Comparison of ENCODE assay signal across 31 cellular contexts in the genomic region with DNA sequence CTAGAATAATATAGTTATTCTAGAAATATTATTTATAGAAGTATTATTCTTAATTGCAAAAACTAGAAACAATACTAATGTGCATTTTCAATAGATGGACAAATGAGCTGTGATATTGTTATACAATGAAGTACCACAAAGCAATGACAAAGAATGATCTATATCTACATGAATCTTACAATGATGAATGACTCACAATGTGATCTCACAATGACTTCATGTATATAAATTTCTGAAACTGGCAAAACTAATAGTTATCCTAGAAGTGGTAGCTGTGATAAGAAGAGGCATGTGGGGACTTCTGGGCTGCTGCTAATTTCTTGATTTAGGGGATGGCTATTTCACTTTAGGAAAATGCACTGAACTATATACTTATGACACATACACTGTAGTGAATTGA.
DNase-seq lines count a peak whose midpoint lies in the region; ATAC-seq, FAIRE-seq and TF ChIP-seq lines count a peak whose summit lies in the region.
"Had no signal": no experiment of that assay in that cellular context is flagged by ENCODE, and none has a peak within 500 bp of the region (broad histone marks: within the 10 kb centered on the region; RNA-seq: fewer than 3 reads in every experiment).

No MANE protein-coding gene starts in this region.

- DNase-seq in mammary epithelial cell, result peak; percentile 47
- DNase-seq in MCF 10A (ENCODE audit: unreplicated experiment), result no peak
- peak; percentile 50 for DNase-seq in HT1080 (ENCODE audit: low read depth)
- DNase-seq in GM12878 (ENCODE audit: low read depth, low spot score), result no peak
- no peak for DNase-seq in pancreas
- no peak for DNase-seq in MG63
- no peak for DNase-seq in head of caudate nucleus
- no peak for DNase-seq in retina
- DNase-seq: activated CD4-positive, alpha-beta T cell treated with anti-CD3 and anti-CD28 coated beads for 1 hour; activated CD8-positive, alpha-beta T cell treated with anti-CD3 and anti-CD28 coated beads for 36 hours; activated effector memory CD4-positive, alpha-beta T cell treated with anti-CD3 and anti-CD28 coated beads, Interleukin-2, amount 50 U/mL, for 16 hours; activated naive CD8-positive, alpha-beta T cell treated with anti-CD3 and anti-CD28 coated beads, Interleukin-2, amount 50 U/mL, for 24 hours; activated T-cell treated with anti-CD3 and anti-CD28 coated beads for 4 hours; CD4-positive, alpha-beta memory T cell; effector CD4-positive, alpha-beta T cell; Karpas-422; natural killer cell; NCI-H1092; NCI-H2029; NCI-H345; OCI-M1; small intestine; stimulated activated CD4-positive, alpha-beta T cell treated with anti-CD3 and anti-CD28 coated beads, Interleukin-2, amount 100 ng/mL, for 24 hours; T-cell; upper lobe of right lung had no signal

- intact Hi-C loops in mammary epithelial cell (cut with micrococcal nuclease) (no loop called here), MCF 10A (cut with micrococcal nuclease) (no loop called here), GM12878 (cut with micrococcal nuclease; ENCODE audit: unreplicated experiment) (no loop called here), pancreas (cut with DNase I) (no loop called here), head of caudate nucleus (cut with DNase I) (no loop called here)

- no peak for TF ChIP-seq POLR2A in GM12878 (IDR thresholded peaks at IDR 0.05; ENCODE audit: low read depth, low read length)

- ATAC-seq in GM12878 (peak; percentile 61), pancreas (no peak)
- ATAC-seq: activated CD8-positive, alpha-beta T cell treated with anti-CD3 and anti-CD28 coated beads for 36 hours; activated naive CD8-positive, alpha-beta T cell treated with anti-CD3 and anti-CD28 coated beads, Interleukin-2, amount 50 U/mL, for 24 hours; natural killer cell; stimulated activated effector memory CD8-positive, alpha-beta T cell treated with anti-CD3 and anti-CD28 coated beads, Interleukin-12 subunit alpha, Interleukin-12 subunit beta, amount 100 ng/mL, for 72 hours; T-cell; upper lobe of right lung had no signal

- H3K36me3 ChIP-seq in mammary epithelial cell (ENCODE audit: insufficient read depth, low read length) (no peaks in the 10 kb centered on the region), GM12878 (ENCODE audit: control insufficient read depth in 2 of 2, insufficient read depth in 2 of 2, low read length in 1 of 2) (no peaks in the 10 kb centered on the region), pancreas (no peaks in the 10 kb centered on the region), MG63 (no peaks in the 10 kb centered on the region)
- H3K36me3 ChIP-seq: HAP-1, upper lobe of right lung had no signal

- peaks cover 11% of the 10 kb centered on the region for H3K9me3 Mint-ChIP-seq in MCF 10A (ENCODE audit: unreplicated experiment)
- H3K9me3 Mint-ChIP-seq: activated CD8-positive, alpha-beta T cell treated with anti-CD3 and anti-CD28 coated beads for 36 hours; natural killer cell had no signal

- no TSS peak for BruUV-seq in mammary epithelial cell (replicated peaks; lab: Mats Ljungman, UMichigan)
- no TSS peak for BruUV-seq in MCF 10A (replicated peaks; lab: Mats Ljungman, UMichigan)
- BruUV-seq in GM12878 (replicated peaks; lab: Mats Ljungman, UMichigan), result no TSS peak

- H3K27me3 ChIP-seq in mammary epithelial cell (ENCODE audit: insufficient read depth, low read length) (no peaks in the 10 kb centered on the region), GM12878 (replicated peaks in 1 of 2; ENCODE audit: control insufficient read depth in 2 of 2, insufficient read depth in 2 of 2, low read length in 1 of 2) (no peaks in the 10 kb centered on the region), pancreas (no peaks in the 10 kb centered on the region), MG63 (no peaks in the 10 kb centered on the region)
- H3K27me3 ChIP-seq: upper lobe of right lung had no signal

- no peaks in the 10 kb centered on the region for H3K27me3 Mint-ChIP-seq in MCF 10A (ENCODE audit: insufficient read depth, unreplicated experiment)
- H3K27me3 Mint-ChIP-seq: activated CD8-positive, alpha-beta T cell treated with anti-CD3 and anti-CD28 coated beads for 36 hours; activated naive CD8-positive, alpha-beta T cell treated with anti-CD3 and anti-CD28 coated beads, Interleukin-2, amount 50 U/mL, for 24 hours; CD4-positive, alpha-beta memory T cell; T-cell had no signal

- no peak for TF ChIP-seq RAD21 in GM12878 (IDR thresholded peaks at IDR 0.05; ENCODE audit: insufficient read depth, low read depth, low read length)

- H3K4me1 ChIP-seq in mammary epithelial cell (ENCODE audit: insufficient read depth, low read length), result no peaks in the 10 kb centered on the region
- H3K4me1 ChIP-seq in GM12878 (ENCODE audit: control insufficient read depth, insufficient read depth, low read length), result no peaks in the 10 kb centered on the region
- H3K4me1 ChIP-seq in pancreas, result no peaks in the 10 kb centered on the region
- H3K4me1 ChIP-seq: HAP-1, upper lobe of right lung had no signal

- H4K20me1 ChIP-seq in mammary epithelial cell (ENCODE audit: insufficient read depth, low read length) (no peaks in the 10 kb centered on the region), GM12878 (ENCODE audit: control insufficient read depth, insufficient read depth) (no peaks in the 10 kb centered on the region)

- no peaks in the 10 kb centered on the region for H3K9me3 ChIP-seq in mammary epithelial cell (replicated peaks; ENCODE audit: insufficient read depth, low read length)
- no peaks in the 10 kb centered on the region for H3K9me3 ChIP-seq in GM12878 (replicated peaks; ENCODE audit: control insufficient read depth, insufficient read depth, low read length)
- H3K9me3 ChIP-seq in pancreas, result no peaks in the 10 kb centered on the region
- no peaks in the 10 kb centered on the region for H3K9me3 ChIP-seq in MG63
- H3K9me3 ChIP-seq: HAP-1, upper lobe of right lung had no signal

- H3K27ac Mint-ChIP-seq in MCF 10A (ENCODE audit: low read depth, unreplicated experiment), result no peak overlapping the region
- H3K27ac Mint-ChIP-seq: activated CD8-positive, alpha-beta T cell treated with anti-CD3 and anti-CD28 coated beads for 36 hours; activated naive CD8-positive, alpha-beta T cell treated with anti-CD3 and anti-CD28 coated beads, Interleukin-2, amount 50 U/mL, for 24 hours; CD4-positive, alpha-beta memory T cell; natural killer cell; stimulated activated effector memory CD8-positive, alpha-beta T cell treated with anti-CD3 and anti-CD28 coated beads, Interleukin-12 subunit alpha, Interleukin-12 subunit beta, amount 100 ng/mL, for 72 hours; T-cell had no signal

- H3K9ac ChIP-seq in mammary epithelial cell (ENCODE audit: insufficient read depth, low read length), result no peak overlapping the region
- H3K9ac ChIP-seq in GM12878 (ENCODE audit: control insufficient read depth, insufficient read depth, low read length), result no peak overlapping the region

- H3K4me2 ChIP-seq in mammary epithelial cell (ENCODE audit: insufficient read depth, low read depth, low read length) (no peak overlapping the region), GM12878 (ENCODE audit: control insufficient read depth, insufficient read depth) (no peak overlapping the region)

- no peaks in the 10 kb centered on the region for H3K4me1 Mint-ChIP-seq in MCF 10A (ENCODE audit: insufficient read depth, unreplicated experiment)
- H3K4me1 Mint-ChIP-seq: activated naive CD8-positive, alpha-beta T cell treated with anti-CD3 and anti-CD28 coated beads, Interleukin-2, amount 50 U/mL, for 24 hours; CD4-positive, alpha-beta memory T cell; natural killer cell; stimulated activated effector memory CD8-positive, alpha-beta T cell treated with anti-CD3 and anti-CD28 coated beads, Interleukin-12 subunit alpha, Interleukin-12 subunit beta, amount 100 ng/mL, for 72 hours; T-cell had no signal

- no peaks in the 10 kb centered on the region for H3K79me2 ChIP-seq in mammary epithelial cell (ENCODE audit: insufficient read depth, low read length)
- no peaks in the 10 kb centered on the region for H3K79me2 ChIP-seq in GM12878 (ENCODE audit: control insufficient read depth, insufficient read depth, low read length)

- RAD21 ChIA-PET in GM12878 (lab: Charles Lee; ENCODE audit: unreplicated experiment), result interaction anchor here (1.0 kb wide), 1 partner anchor 30 kb away, joined by 3 read pairs; no protein-coding TSS in a partner anchor

- H2AFZ ChIP-seq in mammary epithelial cell (ENCODE audit: low read depth, low read length) (no peak overlapping the region), GM12878 (ENCODE audit: control insufficient read depth, low read depth, low read length) (no peak overlapping the region)

- no peak overlapping the region for H3K4me3 ChIP-seq in mammary epithelial cell (replicated peaks in 1 of 3; ENCODE audit: insufficient read depth in 1 of 3, low read depth in 2 of 3, low read length in 3 of 3)
- H3K4me3 ChIP-seq in GM12878, result no peak overlapping the region
- no peak overlapping the region for H3K4me3 ChIP-seq in pancreas
- H3K4me3 ChIP-seq in MG63, result no peak overlapping the region
- H3K4me3 ChIP-seq: HAP-1, upper lobe of right lung had no signal

- H3K27ac ChIP-seq in mammary epithelial cell (ENCODE audit: insufficient read depth, low read depth, low read length), result no peak overlapping the region
- H3K27ac ChIP-seq in GM12878 (ENCODE audit: control insufficient read depth, insufficient read depth), result no peak overlapping the region
- H3K27ac ChIP-seq in pancreas, result no peak overlapping the region
- H3K27ac ChIP-seq: 22Rv1, upper lobe of right lung had no signal

- CTCF ChIA-PET in mammary epithelial cell (lab: Charles Lee; ENCODE audit: low non-redundant PET), result no interaction called here
- CTCF ChIA-PET in MCF 10A (lab: Yijun Ruan, JAX), result no interaction called here
- CTCF ChIA-PET in GM12878 (lab: Yijun Ruan, JAX), result interaction anchor here (0.6 to 1.8 kb wide), 4 partner anchors 12 to 484 kb away, joined by 3 to 4 read pairs (median 3); no protein-coding TSS in a partner anchor

- SMC1A ChIA-PET in GM12878 (lab: Charles Lee; ENCODE audit: uncharacterized antibody, unreplicated experiment), result interaction anchor here (1.0 to 1.3 kb wide), 2 partner anchors 165 to 418 kb away, joined by 3 read pairs; no protein-coding TSS in a partner anchor

- FAIRE-seq in GM12878 (lab: Jason Lieb, UNC) (no peak), pancreas (lab: Jason Lieb, UNC) (peak; percentile 67)
- FAIRE-seq: G401.6, HTR-8/SVneo, TTC549 had no signal

- in situ Hi-C loops in mammary epithelial cell (cut with MboI; ENCODE audit: low sequenced_read_pairs in 2 of 2), result no loop called here
- in situ Hi-C loops in GM12878 (cut with MboI), result no loop called here

- TF ChIP-seq CTCF in mammary epithelial cell (conservative IDR thresholded peaks at IDR 0.05 in 1 of 2, IDR thresholded peaks at IDR 0.05 in 1 of 2; ENCODE audit: extremely low read depth in 1 of 2, insufficient read depth in 1 of 2, low read depth in 1 of 2, low read length in 2 of 2) (no peak), MCF 10A (IDR thresholded peaks at IDR 0.05; ENCODE audit: unreplicated experiment) (no peak), GM12878 (IDR thresholded peaks at IDR 0.05 in 2 of 3, conservative IDR thresholded peaks at IDR 0.05 in 1 of 3; ENCODE audit: control insufficient read depth in 2 of 3, extremely low read depth in 1 of 3, insufficient read depth in 1 of 3, low read depth in 3 of 3, low read length in 3 of 3) (no peak), pancreas (IDR thresholded peaks at IDR 0.05) (no peak)

- dilution Hi-C loops in mammary epithelial cell (cut with HindIII; ENCODE audit: low sequenced_read_pairs), result no loop called here

- TF ChIP-seq EP300 in GM12878 (IDR thresholded peaks at IDR 0.05; ENCODE audit: borderline replicate concordance in 1 of 2, control insufficient read depth in 1 of 2, low read depth in 2 of 2, low read length in 2 of 2), result no peak

- no peak overlapping the region for H3K4me3 Mint-ChIP-seq in MCF 10A (ENCODE audit: unreplicated experiment)
- H3K4me3 Mint-ChIP-seq: activated CD8-positive, alpha-beta T cell treated with anti-CD3 and anti-CD28 coated beads for 36 hours; activated naive CD8-positive, alpha-beta T cell treated with anti-CD3 and anti-CD28 coated beads, Interleukin-2, amount 50 U/mL, for 24 hours; CD4-positive, alpha-beta memory T cell; natural killer cell; stimulated activated effector memory CD8-positive, alpha-beta T cell treated with anti-CD3 and anti-CD28 coated beads, Interleukin-12 subunit alpha, Interleukin-12 subunit beta, amount 100 ng/mL, for 72 hours; T-cell had no signal

- POLR2A ChIA-PET in MCF 10A (lab: Yijun Ruan, JAX) (interaction anchor here (0.6 to 1.5 kb wide), 6 partner anchors 9 to 132 kb away, joined by 3 to 6 read pairs (median 4); no protein-coding TSS in a partner anchor), GM12878 (lab: Charles Lee) (no interaction called here)

- no peaks in the 10 kb centered on the region for H3K36me3 Mint-ChIP-seq in MCF 10A (ENCODE audit: insufficient read depth, unreplicated experiment)
- H3K36me3 Mint-ChIP-seq: CD4-positive, alpha-beta memory T cell; natural killer cell; stimulated activated effector memory CD8-positive, alpha-beta T cell treated with anti-CD3 and anti-CD28 coated beads, Interleukin-12 subunit alpha, Interleukin-12 subunit beta, amount 100 ng/mL, for 72 hours; T-cell had no signal

Comparison
In these comparisons a context has a peak if more than half of its experiments do, and no peak if none do; other contexts are left out.
1. DNase-seq: peak in mammary epithelial cell (single experiment) and HT1080 (single experiment); none in MCF 10A (single experiment), GM12878 (single experiment), pancreas (0 of 6), MG63 (single experiment), head of caudate nucleus (0 of 42) and retina (single experiment).